Comparison of ENCODE assay signal across 1 cellular context in genomic region chr1:6784560-6785317, GRCh38.
TF ChIP-seq lines count a peak whose summit lies in the region.

No MANE protein-coding gene starts in this region.

TF ChIP-seq in GM12878, 131 proteins besides CTCF, POLR2A, EP300 and RAD21 (continued from another document):
- 0 out of 2 replicates have a peak, but pooled peaks have one; percentile 59 for TF ChIP-seq ZNF592 (IDR thresholded peaks at IDR 0.05)
